Comparison of ENCODE assay signal across 8 cellular contexts in genomic region chr6:31702819-31703716, GRCh38. TPM values are rescaled to one million over a fixed set of nuclear protein-coding genes. Genes with fewer than 3 reads are reported as not detected.
DNase-seq lines count a peak whose midpoint lies in the region; ATAC-seq and TF ChIP-seq lines count a peak whose summit lies in the region.

Gene ABHD16A, minus strand, starts transcription at chr6:31703324. Its CDS starts 43 bp downstream, at chr6:31703281.

- intact Hi-C loops in aorta (cut with DNase I), result no loop called here

- no peaks in the 10 kb centered on the region for H3K9me3 ChIP-seq in aorta (ENCODE audit: control insufficient read depth, low read length)

- 1% methylated on average over 54 of the region's 54 CpGs for WGBS in aorta, 2 donors

- H3K4me3 ChIP-seq in astrocyte of the cerebellum (ENCODE audit: low read depth, low read length), result peak within 1 kb of the TSS; percentile 95
- peak within 1 kb of the TSS; percentile 89 for H3K4me3 ChIP-seq in rectal smooth muscle tissue (ENCODE audit: low read length)
- peak within 1 kb of the TSS; percentile 75 to 95 for H3K4me3 ChIP-seq in aorta (ENCODE audit: low read length in 2 of 2)

- H3K27me3 ChIP-seq in rectal smooth muscle tissue (ENCODE audit: control insufficient read depth, insufficient read depth, low read length) (no peaks in the 10 kb centered on the region), aorta (ENCODE audit: control insufficient read depth in 1 of 2, insufficient read depth in 2 of 2, low read length in 1 of 2) (no peaks in the 10 kb centered on the region)

- peak; percentile 93 for ATAC-seq in HG02970 (IDR thresholded peaks at IDR 0.05; ENCODE audit: low FRiP score, unreplicated experiment)
- ATAC-seq in aorta (ENCODE audit: low FRiP score), result peak; percentile 98

- no peak for TF ChIP-seq CTCF in astrocyte of the cerebellum (IDR thresholded peaks at IDR 0.05; ENCODE audit: low read depth, low read length, missing control alignments)

- in situ Hi-C loops in astrocyte of the cerebellum (cut with HindIII; ENCODE audit: low sequenced_read_pairs), result no loop called here

- peak within 1 kb of the TSS; percentile 99 for H3K27ac ChIP-seq in rectal smooth muscle tissue (ENCODE audit: low read depth, low read length)
- H3K27ac ChIP-seq in aorta (ENCODE audit: low read depth in 1 of 2, low read length in 2 of 2), result peak within 1 kb of the TSS; percentile 95 to 96

- peaks cover 9% of the 10 kb centered on the region for H3K36me3 ChIP-seq in rectal smooth muscle tissue (ENCODE audit: control insufficient read depth, insufficient read depth, low read length)
- no peaks in the 10 kb centered on the region for H3K36me3 ChIP-seq in aorta (ENCODE audit: control insufficient read depth in 1 of 2, insufficient read depth in 2 of 2, low read length in 1 of 2)

- DNase-seq in NCI-H2029 treated with DMSO at 0.1 percent for 48 hours (lab: John Stamatoyannopoulos, UW), result peak; percentile 88
- DNase-seq in T-helper 9 cell, result peak; percentile 94
- peak; percentile 97 for DNase-seq in astrocyte of the cerebellum (ENCODE audit: low read depth)
- peak; percentile 99 for DNase-seq in hepatic stellate cell (ENCODE audit: low spot score)
- DNase-seq in aorta, result peak; percentile 99 to 100

- H3K4me1 ChIP-seq in rectal smooth muscle tissue (ENCODE audit: control insufficient read depth, insufficient read depth, low read length) (peaks cover 9% of the 10 kb centered on the region), aorta (ENCODE audit: control insufficient read depth in 1 of 2, insufficient read depth in 2 of 2, low read length in 2 of 2) (no peaks in the 10 kb centered on the region)

- TF ChIP-seq POLR2A in GM15510 (IDR thresholded peaks at IDR 0.05; ENCODE audit: borderline replicate concordance, extremely low read depth, insufficient read length), result peak; percentile 93

- H3K9ac ChIP-seq in rectal smooth muscle tissue (ENCODE audit: low read length), result peak within 1 kb of the TSS; percentile 97

RNA-seq across cellular contexts. Expression of gene ABHD16A, which starts in this region (rescaled TPM):
- 10 to 100 TPM; 41.8 to 48.1 TPM for total RNA-seq in aorta
- polyA plus RNA-seq in aorta, result 10 to 100 TPM; 12.9 to 50.1 TPM

Comparison
In these comparisons a context has a peak if more than half of its experiments do, and no peak if none do; other contexts are left out.
1. Peak in every context shown above with its lines: DNase-seq, ATAC-seq, H3K4me3 ChIP-seq and H3K27ac ChIP-seq.